In the genomic region with DNA sequence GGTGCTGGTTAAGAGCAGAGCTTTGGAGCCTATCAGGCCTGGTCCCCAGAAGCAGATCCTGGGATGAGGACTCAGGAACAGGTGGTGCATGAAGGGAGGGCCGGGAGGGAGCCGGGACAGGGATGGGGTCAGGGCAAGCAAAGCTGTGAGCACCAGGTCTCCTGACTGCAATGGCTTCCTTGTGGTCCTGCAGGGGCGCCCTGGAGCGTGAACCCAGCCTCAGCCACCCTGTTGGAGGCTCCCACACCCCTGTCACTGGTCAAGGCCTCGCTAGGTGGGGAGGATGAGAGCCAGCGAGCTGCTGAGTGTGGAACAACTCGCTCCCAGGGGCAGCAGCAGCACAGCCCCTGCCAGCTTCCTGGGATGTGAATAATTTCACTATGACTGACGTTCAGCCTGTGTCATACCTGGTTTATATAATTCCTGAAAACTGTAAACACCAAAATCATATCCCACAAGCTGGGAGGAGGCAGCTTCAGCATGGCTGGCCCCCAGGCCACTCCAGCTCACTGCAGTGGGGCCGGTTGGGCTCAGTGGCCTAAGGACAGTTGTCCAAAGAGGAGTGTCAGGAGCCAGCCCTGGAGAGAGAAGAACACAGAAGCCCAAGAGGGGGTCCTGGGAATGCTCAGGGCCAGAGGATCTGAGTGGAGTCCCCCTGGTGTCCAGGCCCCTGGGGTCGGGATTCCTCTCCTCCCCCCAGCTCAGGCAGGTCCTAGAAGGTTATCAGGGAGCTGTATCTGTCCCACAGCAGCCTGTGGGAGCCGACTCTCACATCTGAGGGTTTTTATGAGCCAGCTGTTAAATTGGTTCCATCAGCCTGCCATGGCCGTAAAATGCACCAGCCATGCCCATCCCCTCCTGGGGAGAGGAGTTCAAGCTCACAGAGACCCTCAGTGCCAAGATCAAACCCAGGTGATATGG, we compare ENCODE assay signal across 3 cellular contexts.
A peak's percentile ranks its signal among the peaks of the same experiment; 100 is the strongest.
TF ChIP-seq lines count a peak whose summit lies in the region.

No MANE protein-coding gene starts in this region.

TF ChIP-seq in A549, 52 proteins besides CTCF, POLR2A, EP300 and RAD21:
- TF ChIP-seq MAZ (IDR thresholded peaks at IDR 0.05; ENCODE audit: borderline replicate concordance, low read depth, low read length) (no peak), GATA3 (IDR thresholded peaks at IDR 0.05; ENCODE audit: borderline replicate concordance) (no peak), EHMT2 (IDR thresholded peaks at IDR 0.05; ENCODE audit: low read depth) (no peak), SMC3 (IDR thresholded peaks at IDR 0.05) (no peak), JUN (IDR thresholded peaks at IDR 0.05) (no peak)
- TF ChIP-seq, protein P1, sequence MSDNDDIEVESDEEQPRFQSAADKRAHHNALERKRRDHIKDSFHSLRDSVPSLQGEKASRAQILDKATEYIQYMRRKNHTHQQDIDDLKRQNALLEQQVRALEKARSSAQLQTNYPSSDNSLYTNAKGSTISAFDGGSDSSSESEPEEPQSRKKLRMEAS (IDR thresholded peaks at IDR 0.05), result no peak

TF ChIP-seq in HEK293, 187 proteins besides CTCF, POLR2A, EP300 and RAD21:
- TF ChIP-seq ZIC2 (tag by site-specific recombination; IDR thresholded peaks at IDR 0.05), result 0 out of 2 replicates have a peak, but pooled peaks have one; percentile 24
- no peak for TF ChIP-seq TRIM28 (IDR thresholded peaks at IDR 0.05; ENCODE audit: borderline replicate concordance, low read length)

TF ChIP-seq in H1, 55 proteins besides CTCF, POLR2A, EP300 and RAD21:
- TF ChIP-seq, protein P2, sequence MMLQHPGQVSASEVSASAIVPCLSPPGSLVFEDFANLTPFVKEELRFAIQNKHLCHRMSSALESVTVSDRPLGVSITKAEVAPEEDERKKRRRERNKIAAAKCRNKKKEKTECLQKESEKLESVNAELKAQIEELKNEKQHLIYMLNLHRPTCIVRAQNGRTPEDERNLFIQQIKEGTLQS (IDR thresholded peaks at IDR 0.05; ENCODE audit: insufficient read depth, low read depth, low read length), result no peak
- TF ChIP-seq KDM5A (IDR thresholded peaks at IDR 0.05; ENCODE audit: low read length) (no peak), FOSL1 (IDR thresholded peaks at IDR 0.05; ENCODE audit: insufficient read depth, low read depth, low read length) (no peak), NRF1 (IDR thresholded peaks at IDR 0.05; ENCODE audit: low read depth, low read length) (no peak), CREB1 (IDR thresholded peaks at IDR 0.05) (no peak), TCF12 (IDR thresholded peaks at IDR 0.05; ENCODE audit: low read depth, low read length) (no peak)
- TF ChIP-seq, protein P3, sequence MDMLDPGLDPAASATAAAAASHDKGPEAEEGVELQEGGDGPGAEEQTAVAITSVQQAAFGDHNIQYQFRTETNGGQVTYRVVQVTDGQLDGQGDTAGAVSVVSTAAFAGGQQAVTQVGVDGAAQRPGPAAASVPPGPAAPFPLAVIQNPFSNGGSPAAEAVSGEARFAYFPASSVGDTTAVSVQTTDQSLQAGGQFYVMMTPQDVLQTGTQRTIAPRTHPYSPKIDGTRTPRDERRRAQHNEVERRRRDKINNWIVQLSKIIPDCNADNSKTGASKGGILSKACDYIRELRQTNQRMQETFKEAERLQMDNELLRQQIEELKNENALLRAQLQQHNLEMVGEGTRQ (IDR thresholded peaks at IDR 0.05; ENCODE audit: low read length), result no peak
